In genomic region chr3:10552631-10552943, GRCh38 we compare ENCODE assay signal across 12 cellular contexts. TPM values are rescaled to one million over a fixed set of nuclear protein-coding genes. Genes with fewer than 3 reads are reported as not detected.
A peak's percentile ranks its signal among the peaks of the same experiment; 100 is the strongest.
DNase-seq lines count a peak whose midpoint lies in the region; ATAC-seq, FAIRE-seq and TF ChIP-seq lines count a peak whose summit lies in the region.
"Had no signal": no experiment of that assay in that cellular context is flagged by ENCODE, and none has a peak within 500 bp of the region (broad histone marks: within the 10 kb centered on the region; RNA-seq: fewer than 3 reads in every experiment).

No MANE protein-coding gene starts in this region.

- H3K4me1 ChIP-seq in OCI-LY3 (ENCODE audit: low read length): peaks cover 22% of the 10 kb centered on the region
- peaks cover 19% of the 10 kb centered on the region for H3K4me1 ChIP-seq in astrocyte (ENCODE audit: insufficient read depth, low read length)
- peaks cover 41% of the 10 kb centered on the region in 2 donors for H3K4me1 ChIP-seq in gastrocnemius medialis

- no peak overlapping the region for H2AFZ ChIP-seq in OCI-LY3 (ENCODE audit: low read depth, low read length)
- H2AFZ ChIP-seq in astrocyte (ENCODE audit: low read depth, low read length): no peak overlapping the region

- H3K36me3 Mint-ChIP-seq in astrocyte (ENCODE audit: low read depth, unreplicated experiment) (no peaks in the 10 kb centered on the region), type B pancreatic cell (no peaks in the 10 kb centered on the region)

- in situ Hi-C loops in gastrocnemius medialis (cut with MboI; ENCODE audit: low sequenced_read_pairs in 4 of 4): no loop called here

- peak overlapping the region; percentile 56; the same call in 1 of the 2 replicates for H3K4me2 ChIP-seq in OCI-LY3 (ENCODE audit: low read length)
- H3K4me2 ChIP-seq in astrocyte (ENCODE audit: low read length): peak overlapping the region; percentile 67

- H3K9me3 ChIP-seq in OCI-LY3 (ENCODE audit: insufficient read depth, low read length): no peaks in the 10 kb centered on the region
- no peaks in the 10 kb centered on the region for H3K9me3 ChIP-seq in astrocyte (ENCODE audit: insufficient read depth, low read depth, low read length)
- no peaks in the 10 kb centered on the region for H3K9me3 ChIP-seq in gastrocnemius medialis

- intact Hi-C loops in gastrocnemius medialis (cut with DNase I; ENCODE audit: low total_unique reads): loop anchor here (10.0 kb wide), 1 partner anchor 118 kb away; no protein-coding TSS in a partner anchor

- FAIRE-seq in astrocyte (lab: Jason Lieb, UNC): no peak
- FAIRE-seq in D721Med (lab: Jason Lieb, UNC): no peak
- FAIRE-seq: A204.1, endometrium had no signal

- peak; percentile 31 to 33 for ATAC-seq in activated CD4-positive, CD25-positive, alpha-beta regulatory T cell treated with anti-CD3 and anti-CD28 coated beads, Interleukin-2, amount 50 U/mL, for 24 hours
- ATAC-seq in gastrocnemius medialis: peak; percentile 15 to 32

- TF ChIP-seq CTCF in OCI-LY3 (IDR thresholded peaks at IDR 0.05; ENCODE audit: low read depth, low read length): no peak
- TF ChIP-seq CTCF in astrocyte (IDR thresholded peaks at IDR 0.05; ENCODE audit: insufficient read depth, low read depth, low read length): no peak
- TF ChIP-seq CTCF in gastrocnemius medialis (IDR thresholded peaks at IDR 0.05 in 4 of 5, conservative IDR thresholded peaks at IDR 0.05 in 1 of 5): no peak
- no peak for TF ChIP-seq CTCF in type B pancreatic cell (conservative IDR thresholded peaks at IDR 0.05)
- TF ChIP-seq CTCF in D721Med (IDR thresholded peaks at IDR 0.05; ENCODE audit: insufficient read depth, missing control alignments): no peak

- H3K36me3 ChIP-seq in OCI-LY3 (replicated peaks; ENCODE audit: low read depth, low read length): no peaks in the 10 kb centered on the region
- no peaks in the 10 kb centered on the region for H3K36me3 ChIP-seq in astrocyte (ENCODE audit: insufficient read depth, low read length)
- no peaks in the 10 kb centered on the region for H3K36me3 ChIP-seq in gastrocnemius medialis

- TF ChIP-seq POLR2A in gastrocnemius medialis (IDR thresholded peaks at IDR 0.05): no peak

- H3K27ac ChIP-seq in OCI-LY3 (ENCODE audit: low read length) (no peak overlapping the region), astrocyte (ENCODE audit: low read depth, low read length) (peak overlapping the region; percentile 17), gastrocnemius medialis (peak overlapping the region; percentile 2 to 74 (median 72))

- no peaks in the 10 kb centered on the region for H3K79me2 ChIP-seq in OCI-LY3 (ENCODE audit: low read length)
- no peaks in the 10 kb centered on the region for H3K79me2 ChIP-seq in astrocyte (ENCODE audit: insufficient read depth, low read length)

- H3K4me3 ChIP-seq in OCI-LY3 (ENCODE audit: low read length): no peak overlapping the region
- no peak overlapping the region for H3K4me3 ChIP-seq in astrocyte (ENCODE audit: insufficient read depth, low read depth, low read length)
- H3K4me3 ChIP-seq in gastrocnemius medialis: no peak overlapping the region

- H3K27me3 Mint-ChIP-seq in astrocyte (ENCODE audit: low read depth, unreplicated experiment) (peaks cover 22% of the 10 kb centered on the region), type B pancreatic cell (peaks cover 20% of the 10 kb centered on the region)

- H3K27ac Mint-ChIP-seq in astrocyte (ENCODE audit: unreplicated experiment) (no peak overlapping the region), type B pancreatic cell (no peak overlapping the region)

- no peak overlapping the region for H3K4me3 Mint-ChIP-seq in astrocyte (ENCODE audit: unreplicated experiment)
- H3K4me3 Mint-ChIP-seq in type B pancreatic cell: no peak overlapping the region

- no peak for DNase-seq in activated CD4-positive, CD25-positive, alpha-beta regulatory T cell treated with anti-CD3 and anti-CD28 coated beads, Interleukin-2, amount 50 U/mL, for 72 hours
- DNase-seq in astrocyte (ENCODE audit: low read depth) (no peak), gastrocnemius medialis (no peak), type B pancreatic cell (ENCODE audit: extremely low spot score, unreplicated experiment) (no peak), D721Med (ENCODE audit: insufficient read length, low spot score) (no peak), kidney glomerular epithelial cell (lab: John Stamatoyannopoulos, UW) (no peak)
- DNase-seq: hippocampal formation, NCI-H526 treated with DMSO at 0.1 percent for 48 hours had no signal

- no peaks in the 10 kb centered on the region for H4K20me1 ChIP-seq in OCI-LY3 (ENCODE audit: insufficient read depth, low read length)
- no peaks in the 10 kb centered on the region for H4K20me1 ChIP-seq in astrocyte (ENCODE audit: insufficient read depth, low read length)

- H3K4me1 Mint-ChIP-seq in astrocyte (ENCODE audit: low read depth, unreplicated experiment): peaks cover 5% of the 10 kb centered on the region
- no peaks in the 10 kb centered on the region for H3K4me1 Mint-ChIP-seq in type B pancreatic cell (ENCODE audit: unreplicated experiment)

- H3K9me3 Mint-ChIP-seq in astrocyte (ENCODE audit: unreplicated experiment) (no peaks in the 10 kb centered on the region), type B pancreatic cell (no peaks in the 10 kb centered on the region)

- H3K9ac ChIP-seq in OCI-LY3 (ENCODE audit: low read length) (no peak overlapping the region), astrocyte (ENCODE audit: low read length) (peak overlapping the region; percentile 12)

- H3K27me3 ChIP-seq in OCI-LY3 (ENCODE audit: low read depth, low read length) (peaks cover 15% of the 10 kb centered on the region), astrocyte (ENCODE audit: insufficient read depth, low read length) (peaks cover 4% of the 10 kb centered on the region), gastrocnemius medialis (no peaks in the 10 kb centered on the region)

RNA-seq across cellular contexts. Expression of gene ATP2B2, which starts 47.2 kb away (rescaled TPM):
- total RNA-seq in astrocyte (0.05 TPM in 1 of 2 replicates, not detected in the other), gastrocnemius medialis (1 to 10 TPM in 3 of 4 donors, under 1 TPM in 1; 0.31 to 2.9 (median 1.8) TPM), type B pancreatic cell (ENCODE audit: low replicate concordance) (0.31 and 0.76 TPM in 2 replicates)
